Comparison of ENCODE assay signal across 25 cellular contexts in genomic region chr15:79099692-79100091, GRCh38. TPM values are rescaled to one million over a fixed set of nuclear protein-coding genes. Genes with fewer than 3 reads are reported as not detected.
DNase-seq lines count a peak whose midpoint lies in the region; ATAC-seq, FAIRE-seq and TF ChIP-seq lines count a peak whose summit lies in the region.
"Had no signal": no experiment of that assay in that cellular context is flagged by ENCODE, and none has a peak within 500 bp of the region (broad histone marks: within the 10 kb centered on the region; RNA-seq: fewer than 3 reads in every experiment).

No MANE protein-coding gene starts in this region.

- CTCF ChIA-PET in IMR-90 (lab: Yijun Ruan, JAX): interaction anchor here (0.6 kb wide), 1 partner anchor 122 kb away, joined by 4 read pairs; no protein-coding TSS in a partner anchor
- CTCF ChIA-PET in GM12878 (lab: Yijun Ruan, JAX): interaction anchor here (0.5 to 1.8 kb wide), 2 partner anchors 37 to 85 kb away, joined by 3 to 8 read pairs; no protein-coding TSS in a partner anchor

- no peak for TF ChIP-seq POLR2A in IMR-90 (IDR thresholded peaks at IDR 0.05; ENCODE audit: low read depth, low read length)
- no peak for TF ChIP-seq POLR2A in GM12878 (IDR thresholded peaks at IDR 0.05; ENCODE audit: low read depth, low read length)

- H3K79me2 ChIP-seq in GM12878 (ENCODE audit: control insufficient read depth, insufficient read depth, low read length): no peaks in the 10 kb centered on the region

- no peak overlapping the region for H4K8ac ChIP-seq in IMR-90 (ENCODE audit: low read depth in 2 of 2, low read length in 2 of 2)

- no peaks in the 10 kb centered on the region for H4K20me1 ChIP-seq in IMR-90 (ENCODE audit: insufficient read depth, low read length)
- H4K20me1 ChIP-seq in GM12878 (ENCODE audit: control insufficient read depth, insufficient read depth): no peaks in the 10 kb centered on the region

- no peaks in the 10 kb centered on the region for H3K9me1 ChIP-seq in IMR-90 (ENCODE audit: insufficient read depth, low read length)

- H3K18ac ChIP-seq in IMR-90 (ENCODE audit: low read depth, low read length): no peak overlapping the region

- 33% methylated on average over 1 of the region's 4 CpGs; no CpG with 5 or more reads in 1 of the 2 experiments for WGBS in IMR-90 (ENCODE audit: extremely low coverage in 2 of 2, insufficient read length in 1 of 2), 2 experiments
- 46% methylated on average over 4 of the region's 4 CpGs for WGBS in GM12878 (ENCODE audit: insufficient coverage, insufficient replicate concordance, low lambda C conversion rate, missing lambda C conversion rate)

- H3K36me3 ChIP-seq in IMR-90 (ENCODE audit: control insufficient read depth, insufficient read depth, low read length): no peaks in the 10 kb centered on the region
- H3K36me3 ChIP-seq in GM12878 (ENCODE audit: control insufficient read depth in 2 of 2, insufficient read depth in 2 of 2, low read length in 1 of 2): no peaks in the 10 kb centered on the region
- H3K36me3 ChIP-seq: neural progenitor cell, upper lobe of left lung had no signal

- no peak for TF ChIP-seq EP300 in GM12878 (IDR thresholded peaks at IDR 0.05; ENCODE audit: borderline replicate concordance in 1 of 2, control insufficient read depth in 1 of 2, low read depth in 2 of 2, low read length in 2 of 2)

- ATAC-seq in IMR-90 (ENCODE audit: low read depth) (0 out of 2 replicates have a peak, but pooled peaks have one; percentile 40), GM12878 (no peak), GM18867 (IDR thresholded peaks at IDR 0.05; ENCODE audit: unreplicated experiment) (no peak)
- ATAC-seq: activated T-cell treated with anti-CD3 and anti-CD28 coated beads, Interleukin-2, amount 50 U/mL, for 4 hours; body of pancreas; right cardiac atrium had no signal

- no peak overlapping the region for H4K91ac ChIP-seq in IMR-90 (ENCODE audit: insufficient read depth, low read depth, low read length)

- no peak overlapping the region for H4K5ac ChIP-seq in IMR-90 (ENCODE audit: low read depth, low read length)

- no peak overlapping the region for H2BK5ac ChIP-seq in IMR-90 (ENCODE audit: low read depth, low read length, poor library complexity, severe bottlenecking)

- no peak overlapping the region for H2AFZ ChIP-seq in IMR-90 (replicated peaks; ENCODE audit: low read length, poor library complexity)
- H2AFZ ChIP-seq in GM12878 (ENCODE audit: control insufficient read depth, low read depth, low read length): no peak overlapping the region
- H2AFZ ChIP-seq: neural progenitor cell had no signal

- H3K9ac ChIP-seq in IMR-90 (ENCODE audit: low read depth, low read length) (no peak overlapping the region), GM12878 (ENCODE audit: control insufficient read depth, insufficient read depth, low read length) (no peak overlapping the region)
- H3K9ac ChIP-seq: neural progenitor cell had no signal

- SMC1A ChIA-PET in GM12878 (lab: Charles Lee; ENCODE audit: uncharacterized antibody, unreplicated experiment): interaction anchor here (1.2 kb wide), 1 partner anchor 85 kb away, joined by 3 read pairs; no protein-coding TSS in a partner anchor

- H2AK9ac ChIP-seq in IMR-90 (replicated peaks; ENCODE audit: low read depth, low read length, poor library complexity): no peak overlapping the region

- H3K23ac ChIP-seq in IMR-90 (ENCODE audit: low read depth, low read length): no peak overlapping the region

- no peak overlapping the region for H3K56ac ChIP-seq in IMR-90 (ENCODE audit: extremely low read depth, insufficient read depth, low read length)

- H3K4ac ChIP-seq in IMR-90 (ENCODE audit: low read depth, low read length): no peak overlapping the region

- H2BK20ac ChIP-seq in IMR-90 (ENCODE audit: low read depth, low read length): no peak overlapping the region

- H3K4me3 ChIP-seq in IMR-90 (ENCODE audit: insufficient read depth, low read depth, low read length) (no peak overlapping the region), GM12878 (no peak overlapping the region)
- H3K4me3 ChIP-seq: body of pancreas, neural progenitor cell, SK-N-MC, upper lobe of left lung had no signal

- dilution Hi-C loops in IMR-90 (cut with HindIII; ENCODE audit: low sequenced_read_pairs, unreplicated experiment): no loop called here

- no peak overlapping the region for H2AK5ac ChIP-seq in IMR-90 (ENCODE audit: low read depth, low read length)

- BruUV-seq in IMR-90 (replicated peaks; lab: Mats Ljungman, UMichigan) (no TSS peak), GM12878 (replicated peaks; lab: Mats Ljungman, UMichigan) (no TSS peak)

- in situ Hi-C loops in IMR-90 (cut with MboI; ENCODE audit: low sequenced_read_pairs): no loop called here
- in situ Hi-C loops in GM12878 (cut with MboI): no loop called here

- POLR2A ChIA-PET in IMR-90 (lab: Charles Lee; ENCODE audit: unreplicated experiment): no interaction called here
- POLR2A ChIA-PET in GM12878 (lab: Charles Lee): no interaction called here

- intact Hi-C loops in IMR-90 (cut with micrococcal nuclease) (no loop called here), GM12878 (cut with micrococcal nuclease; ENCODE audit: unreplicated experiment) (no loop called here)

- DNase-seq in IMR-90: peak; percentile 4
- no peak for DNase-seq in GM12878 (ENCODE audit: low read depth, low spot score)
- peak; percentile 71 for DNase-seq in left kidney (ENCODE audit: low read depth, low spot score)
- DNase-seq in NCI-H82 (lab: John Stamatoyannopoulos, UW): no peak
- no peak for DNase-seq in activated CD8-positive, alpha-beta memory T cell treated with anti-CD3 and anti-CD28 coated beads, Interleukin-2, amount 50 U/mL, for 4 hours
- no peak for DNase-seq in stimulated activated naive CD4-positive, alpha-beta T cell treated with Interleukin-2 at 50 U/mL for 16 hours (lab: John Stamatoyannopoulos, UW)
- DNase-seq: activated CD4-positive, alpha-beta T cell treated with anti-CD3 and anti-CD28 coated beads for 48 hours; activated T-cell treated with anti-CD3 and anti-CD28 coated beads, Interleukin-2, amount 50 U/mL, for 4 hours; body of pancreas; CD4-positive, CD25-positive, alpha-beta regulatory T cell; effector memory CD4-positive, alpha-beta T cell; kidney glomerular epithelial cell; mammary epithelial cell; NCI-H1417; NCI-H2029 treated with DMSO at 0.1 percent for 48 hours; NCI-H2227 treated with DMSO at 0.1 percent for 48 hours; NCI-H774; right cardiac atrium; stimulated activated CD4-positive, alpha-beta T cell treated with anti-CD3 and anti-CD28 coated beads, Interleukin-2, amount 100 ng/mL, for 48 hours; T-helper 2 cell had no signal

- H2BK15ac ChIP-seq in IMR-90 (ENCODE audit: low read depth, low read length): no peak overlapping the region

- H3K79me1 ChIP-seq in IMR-90 (ENCODE audit: low read depth in 1 of 2, low read length in 2 of 2): no peaks in the 10 kb centered on the region

- H3K27me3 ChIP-seq in IMR-90 (ENCODE audit: control insufficient read depth, insufficient read depth, low read length) (peaks cover 3% of the 10 kb centered on the region; the same call in 1 of the 2 replicates), GM12878 (replicated peaks in 1 of 2; ENCODE audit: control insufficient read depth in 2 of 2, insufficient read depth in 2 of 2, low read length in 1 of 2) (peaks cover 0 to 6% of the 10 kb centered on the region in 2 experiments; a peak in 3 of 4 replicates)
- H3K27me3 ChIP-seq: body of pancreas, upper lobe of left lung had no signal

- FAIRE-seq in GM12878 (lab: Jason Lieb, UNC): no peak
- FAIRE-seq: GM12892 had no signal

- H3K9me3 ChIP-seq in IMR-90 (ENCODE audit: control insufficient read depth, insufficient read depth, low read length) (no peaks in the 10 kb centered on the region), GM12878 (replicated peaks; ENCODE audit: control insufficient read depth, insufficient read depth, low read length) (no peaks in the 10 kb centered on the region)
- H3K9me3 ChIP-seq: body of pancreas, upper lobe of left lung had no signal

- RAD21 ChIA-PET in GM12878 (lab: Charles Lee; ENCODE audit: unreplicated experiment): no interaction called here

- H3K4me2 ChIP-seq in IMR-90 (ENCODE audit: low read depth, low read length) (no peak overlapping the region), GM12878 (ENCODE audit: control insufficient read depth, insufficient read depth) (no peak overlapping the region)
- H3K4me2 ChIP-seq: neural progenitor cell had no signal

- no peak overlapping the region for H2BK120ac ChIP-seq in IMR-90 (ENCODE audit: low read depth, low read length)

- H3K14ac ChIP-seq in IMR-90 (replicated peaks; ENCODE audit: low read depth, low read length): no peak overlapping the region

- H3K4me1 ChIP-seq in IMR-90 (ENCODE audit: control insufficient read depth, insufficient read depth, low read length): no peaks in the 10 kb centered on the region
- H3K4me1 ChIP-seq in GM12878 (ENCODE audit: control insufficient read depth, insufficient read depth, low read length): no peaks in the 10 kb centered on the region
- H3K4me1 ChIP-seq: body of pancreas, neural progenitor cell, upper lobe of left lung had no signal

- TF ChIP-seq RAD21 in IMR-90 (IDR thresholded peaks at IDR 0.05; ENCODE audit: low read length): no peak
- TF ChIP-seq RAD21 in GM12878 (IDR thresholded peaks at IDR 0.05; ENCODE audit: insufficient read depth, low read depth, low read length): no peak

- H3K27ac ChIP-seq in IMR-90 (ENCODE audit: insufficient read depth, low read length) (no peak overlapping the region), GM12878 (ENCODE audit: control insufficient read depth, insufficient read depth) (no peak overlapping the region)
- H3K27ac ChIP-seq: body of pancreas, neural progenitor cell, SK-N-MC, upper lobe of left lung had no signal

- TF ChIP-seq CTCF in IMR-90 (conservative IDR thresholded peaks at IDR 0.05; ENCODE audit: low read depth, low read length): no peak
- no peak for TF ChIP-seq CTCF in GM12878 (IDR thresholded peaks at IDR 0.05 in 2 of 3, conservative IDR thresholded peaks at IDR 0.05 in 1 of 3; ENCODE audit: control insufficient read depth in 2 of 3, extremely low read depth in 1 of 3, insufficient read depth in 1 of 3, low read depth in 3 of 3, low read length in 3 of 3)

RNA-seq across cellular contexts. Expression of gene RASGRF1, which starts 9.1 kb away (rescaled TPM):
- total RNA-seq in IMR-90 (2012; rRNA removed): under 0.01 TPM in 2 replicates
- 0.06 and 0.15 TPM in 2 replicates for polyA plus RNA-seq in IMR-90 (2012; rRNA removed)
- 0.08 and 0.41 TPM in 2 replicates for polyA plus RNA-seq in IMR-90 (2012; cell fraction: cytosol; rRNA removed)
- polyA plus RNA-seq in IMR-90 (2012; cell fraction: nucleus; rRNA removed; ENCODE audit: low replicate concordance): 0.05 and 0.60 TPM in 2 replicates
- total RNA-seq in GM12878 (2013; cell fraction: nucleolus; rRNA removed): 0.56 and 0.65 TPM in 2 replicates
- 1.3 and 1.6 TPM in 2 replicates for total RNA-seq in GM12878 (2014; rRNA removed)
- total RNA-seq in GM12878 (2014; rRNA removed; fragmentation: Illumina TruSeq; extraction: Trizol): 0.58 and 0.60 TPM in 2 replicates
- 0.85 and 1.1 TPM in 2 replicates for total RNA-seq in GM12878 (2021)
- polyA plus RNA-seq in GM12878 (2011; ENCODE audit: low read depth): 0.81 TPM
- 0.68 and 0.87 TPM in 2 replicates for polyA plus RNA-seq in GM12878 (2011; rRNA removed)
- polyA plus RNA-seq in GM12878 (2011; cell fraction: cytosol; rRNA removed): 0.42 and 0.87 TPM in 2 replicates
- polyA plus RNA-seq in GM12878 (2011; cell fraction: nucleus; rRNA removed): 1.5 and 1.7 TPM in 2 replicates
- polyA plus RNA-seq in GM12878 (2012): 0.88 and 0.90 TPM in 2 replicates
- 1.1 and 1.6 TPM in 2 replicates for polyA plus RNA-seq in GM12878 (2014; fragmentation: Illumina TruSeq; extraction: Trizol)
- polyA plus RNA-seq in GM12878 (2014; fragmentation: Nextera tagmentation; extraction: Ambion mirVana): under 1 TPM; 0.20 to 0.21 TPM
- polyA plus RNA-seq in GM12878 (2014; rRNA removed): 0.60 and 0.72 TPM in 2 replicates
- 1 to 10 TPM; 1.1 to 1.9 TPM for polyA plus RNA-seq in GM12878 (2016; fragmentation: Nextera tagmentation; extraction: Ambion mirVana)
- polyA minus RNA-seq in GM12878 (2011; rRNA and poly(A)+ RNA removed): 0.44 and 1.4 TPM in 2 replicates
- polyA minus RNA-seq in GM12878 (2011; cell fraction: cytosol; rRNA and poly(A)+ RNA removed): 0.52 and 1.1 TPM in 2 replicates
- polyA minus RNA-seq in GM12878 (2011; cell fraction: nucleus; rRNA and poly(A)+ RNA removed): 0.60 and 1.7 TPM in 2 replicates
- total RNA-seq: CD4-positive, CD25-positive, alpha-beta regulatory T cell had no signal
- polyA plus RNA-seq: CD4-positive, CD25-positive, alpha-beta regulatory T cell had no signal

Comparison
In these comparisons a context has a peak if more than half of its experiments do, and no peak if none do; other contexts are left out.
1. DNase-seq: peak in IMR-90 (single experiment) and left kidney (single experiment); none in GM12878 (single experiment), NCI-H82 (single experiment), activated CD8-positive, alpha-beta memory T cell treated with anti-CD3 and anti-CD28 coated beads, Interleukin-2, amount 50 U/mL, for 4 hours (single experiment) and stimulated activated naive CD4-positive, alpha-beta T cell treated with Interleukin-2 at 50 U/mL for 16 hours (single experiment).